8 cellular contexts compared by ENCODE assay signal in the genomic region with DNA sequence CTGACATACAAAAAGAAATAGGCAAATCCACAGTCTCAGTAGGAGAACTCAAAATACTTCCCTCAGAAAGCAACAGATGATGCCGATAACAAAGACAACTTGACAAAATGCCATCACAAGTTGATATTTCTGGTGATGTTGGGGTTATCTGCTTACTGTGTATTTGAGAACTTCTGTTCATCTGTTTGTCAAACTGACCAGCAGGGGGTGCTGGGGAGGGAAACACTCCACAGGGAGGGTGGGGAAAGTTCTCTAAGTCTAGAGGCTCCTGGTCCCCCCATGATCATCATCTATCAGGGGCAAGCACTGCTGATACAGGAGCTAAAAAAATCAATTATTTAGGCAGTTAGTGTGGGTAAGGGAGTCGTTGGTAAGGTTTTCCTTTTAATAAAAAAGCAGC. TPM values are rescaled to one million over a fixed set of nuclear protein-coding genes. Genes with fewer than 3 reads are reported as not detected.
DNase-seq lines count a peak whose midpoint lies in the region; ATAC-seq and TF ChIP-seq lines count a peak whose summit lies in the region.

No MANE protein-coding gene starts in this region.

- H3K27ac ChIP-seq in liver (ENCODE audit: low read depth in 1 of 2, low read length in 2 of 2): peak overlapping the region in 1 of 2 donors; percentile 62

- H3K9ac ChIP-seq in liver (ENCODE audit: low read depth in 1 of 2, low read length in 2 of 2): no peak overlapping the region

- in situ Hi-C loops in GM13976 (cut with MboI; ENCODE audit: low sequenced_read_pairs, unreplicated experiment): no loop called here

- WGBS in liver: 43% methylated on average over 2 of the region's 2 CpGs

- no peak overlapping the region for H3K4me3 ChIP-seq in liver (ENCODE audit: low read depth in 1 of 3, low read length in 3 of 3)

- peaks cover 0 to 13% (median 9%) of the 10 kb centered on the region in 4 donors for H3K36me3 ChIP-seq in liver (ENCODE audit: control insufficient read depth in 4 of 4, insufficient read depth in 3 of 4, low read depth in 1 of 4, low read length in 3 of 4)

- TF ChIP-seq RAD21 in liver (IDR thresholded peaks at IDR 0.05): peak; percentile 65 to 82

- H3K9me3 ChIP-seq in liver (ENCODE audit: control insufficient read depth in 4 of 4, low read length in 3 of 4): no peaks in the 10 kb centered on the region

- ATAC-seq in GM21423 (IDR thresholded peaks at IDR 0.05; ENCODE audit: unreplicated experiment): no peak

- no peaks in the 10 kb centered on the region for H3K27me3 ChIP-seq in liver (ENCODE audit: control insufficient read depth in 4 of 4, insufficient read depth in 4 of 4, low read length in 3 of 4)

- TF ChIP-seq CTCF in GM13976 (IDR thresholded peaks at IDR 0.05; ENCODE audit: borderline replicate concordance, control extremely low read depth, extremely low read depth, insufficient read depth, missing control alignments) (peak; percentile 6), liver (IDR thresholded peaks at IDR 0.05; ENCODE audit: low read depth, low read length, missing input control) (peak; percentile 48)

- DNase-seq in A172 (ENCODE audit: low spot score) (peak; percentile 4), GM13976 (ENCODE audit: low spot score) (peak; percentile 58), HT-29 (ENCODE audit: low spot score) (peak; percentile 53), NCI-H1436 (lab: John Stamatoyannopoulos, UW) (no peak), NCI-H2171 (lab: John Stamatoyannopoulos, UW) (no peak)
- peak; percentile 61 for DNase-seq in activated CD8-positive, alpha-beta memory T cell treated with anti-CD3 and anti-CD28 coated beads, Interleukin-2, amount 50 U/mL, for 48 hours

- H3K4me1 ChIP-seq in liver (ENCODE audit: control insufficient read depth in 4 of 4, insufficient read depth in 4 of 4, low read length in 3 of 4): peaks cover 0 to 16% (median 6%) of the 10 kb centered on the region in 4 donors

TF ChIP-seq in liver, 16 proteins besides CTCF, POLR2A, EP300 and RAD21:
- TF ChIP-seq GABPA (IDR thresholded peaks at IDR 0.05 in 1 of 2, conservative IDR thresholded peaks at IDR 0.05 in 1 of 2) (no peak), FOXA2 (IDR thresholded peaks at IDR 0.05) (no peak), TAF1 (conservative IDR thresholded peaks at IDR 0.05) (no peak), HNF4A (conservative IDR thresholded peaks at IDR 0.05) (no peak), HNF4G (IDR thresholded peaks at IDR 0.05) (no peak), EGR1 (IDR thresholded peaks at IDR 0.05; ENCODE audit: low read depth in 2 of 2) (no peak), JUND (IDR thresholded peaks at IDR 0.05) (no peak)
- TF ChIP-seq, protein P1, sequence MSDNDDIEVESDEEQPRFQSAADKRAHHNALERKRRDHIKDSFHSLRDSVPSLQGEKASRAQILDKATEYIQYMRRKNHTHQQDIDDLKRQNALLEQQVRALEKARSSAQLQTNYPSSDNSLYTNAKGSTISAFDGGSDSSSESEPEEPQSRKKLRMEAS (IDR thresholded peaks at IDR 0.05): no peak
- TF ChIP-seq, protein P2, sequence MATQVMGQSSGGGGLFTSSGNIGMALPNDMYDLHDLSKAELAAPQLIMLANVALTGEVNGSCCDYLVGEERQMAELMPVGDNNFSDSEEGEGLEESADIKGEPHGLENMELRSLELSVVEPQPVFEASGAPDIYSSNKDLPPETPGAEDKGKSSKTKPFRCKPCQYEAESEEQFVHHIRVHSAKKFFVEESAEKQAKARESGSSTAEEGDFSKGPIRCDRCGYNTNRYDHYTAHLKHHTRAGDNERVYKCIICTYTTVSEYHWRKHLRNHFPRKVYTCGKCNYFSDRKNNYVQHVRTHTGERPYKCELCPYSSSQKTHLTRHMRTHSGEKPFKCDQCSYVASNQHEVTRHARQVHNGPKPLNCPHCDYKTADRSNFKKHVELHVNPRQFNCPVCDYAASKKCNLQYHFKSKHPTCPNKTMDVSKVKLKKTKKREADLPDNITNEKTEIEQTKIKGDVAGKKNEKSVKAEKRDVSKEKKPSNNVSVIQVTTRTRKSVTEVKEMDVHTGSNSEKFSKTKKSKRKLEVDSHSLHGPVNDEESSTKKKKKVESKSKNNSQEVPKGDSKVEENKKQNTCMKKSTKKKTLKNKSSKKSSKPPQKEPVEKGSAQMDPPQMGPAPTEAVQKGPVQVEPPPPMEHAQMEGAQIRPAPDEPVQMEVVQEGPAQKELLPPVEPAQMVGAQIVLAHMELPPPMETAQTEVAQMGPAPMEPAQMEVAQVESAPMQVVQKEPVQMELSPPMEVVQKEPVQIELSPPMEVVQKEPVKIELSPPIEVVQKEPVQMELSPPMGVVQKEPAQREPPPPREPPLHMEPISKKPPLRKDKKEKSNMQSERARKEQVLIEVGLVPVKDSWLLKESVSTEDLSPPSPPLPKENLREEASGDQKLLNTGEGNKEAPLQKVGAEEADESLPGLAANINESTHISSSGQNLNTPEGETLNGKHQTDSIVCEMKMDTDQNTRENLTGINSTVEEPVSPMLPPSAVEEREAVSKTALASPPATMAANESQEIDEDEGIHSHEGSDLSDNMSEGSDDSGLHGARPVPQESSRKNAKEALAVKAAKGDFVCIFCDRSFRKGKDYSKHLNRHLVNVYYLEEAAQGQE (IDR thresholded peaks at IDR 0.05): no peak
- TF ChIP-seq, protein P3, sequence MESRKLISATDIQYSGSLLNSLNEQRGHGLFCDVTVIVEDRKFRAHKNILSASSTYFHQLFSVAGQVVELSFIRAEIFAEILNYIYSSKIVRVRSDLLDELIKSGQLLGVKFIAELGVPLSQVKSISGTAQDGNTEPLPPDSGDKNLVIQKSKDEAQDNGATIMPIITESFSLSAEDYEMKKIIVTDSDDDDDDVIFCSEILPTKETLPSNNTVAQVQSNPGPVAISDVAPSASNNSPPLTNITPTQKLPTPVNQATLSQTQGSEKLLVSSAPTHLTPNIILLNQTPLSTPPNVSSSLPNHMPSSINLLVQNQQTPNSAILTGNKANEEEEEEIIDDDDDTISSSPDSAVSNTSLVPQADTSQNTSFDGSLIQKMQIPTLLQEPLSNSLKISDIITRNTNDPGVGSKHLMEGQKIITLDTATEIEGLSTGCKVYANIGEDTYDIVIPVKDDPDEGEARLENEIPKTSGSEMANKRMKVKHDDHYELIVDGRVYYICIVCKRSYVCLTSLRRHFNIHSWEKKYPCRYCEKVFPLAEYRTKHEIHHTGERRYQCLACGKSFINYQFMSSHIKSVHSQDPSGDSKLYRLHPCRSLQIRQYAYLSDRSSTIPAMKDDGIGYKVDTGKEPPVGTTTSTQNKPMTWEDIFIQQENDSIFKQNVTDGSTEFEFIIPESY (IDR thresholded peaks at IDR 0.05): no peak
- TF ChIP-seq, protein P4, sequence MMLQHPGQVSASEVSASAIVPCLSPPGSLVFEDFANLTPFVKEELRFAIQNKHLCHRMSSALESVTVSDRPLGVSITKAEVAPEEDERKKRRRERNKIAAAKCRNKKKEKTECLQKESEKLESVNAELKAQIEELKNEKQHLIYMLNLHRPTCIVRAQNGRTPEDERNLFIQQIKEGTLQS (IDR thresholded peaks at IDR 0.05): no peak

RNA-seq across cellular contexts. Expression of a gene that starts 19.2 kb away (rescaled TPM):
- not detected in 2 replicates for total RNA-seq in A172 (2014; rRNA removed; shearing (Covaris generic))
- total RNA-seq in HT-29 (2014; rRNA removed; shearing (Covaris generic)): not detected in 2 replicates
- total RNA-seq in liver: 100 to 1,000 TPM in 1 of 2 donors, 10 to 100 TPM in 1; 64.9 to 622 TPM
- 100 to 1,000 TPM; 246 to 248 TPM for polyA plus RNA-seq in liver

Comparison
In these comparisons a context has a peak if more than half of its experiments do, and no peak if none do; other contexts are left out.
1. DNase-seq: peak in A172 (single experiment), GM13976 (single experiment), HT-29 (single experiment) and activated CD8-positive, alpha-beta memory T cell treated with anti-CD3 and anti-CD28 coated beads, Interleukin-2, amount 50 U/mL, for 48 hours (single experiment); none in NCI-H1436 (single experiment) and NCI-H2171 (single experiment).
2. RNA of a gene that starts 19.2 kb away (total RNA-seq): 64.9 to 622 TPM in liver; not detected in A172 and not detected in HT-29; every median in the first group is over 10 times any median in the second.